In genomic region chr10:62735464-62736188, GRCh38 we compare ENCODE assay signal across 8 cellular contexts.
DNase-seq lines count a peak whose midpoint lies in the region; ATAC-seq, FAIRE-seq and TF ChIP-seq lines count a peak whose summit lies in the region.

No MANE protein-coding gene starts in this region.

- H2BK12ac ChIP-seq in H9 (ENCODE audit: insufficient read length, low read depth, low read length), result no peak overlapping the region

- no peak overlapping the region for H3T11ph ChIP-seq in H9 (ENCODE audit: low read length)

- H4K8ac ChIP-seq in H9 (replicated peaks; ENCODE audit: insufficient read length, low read depth, low read length), result no peak overlapping the region

- no peaks in the 10 kb centered on the region for H3K79me1 ChIP-seq in H9 (ENCODE audit: insufficient read depth, low read depth, low read length, poor library complexity, severe bottlenecking)

- H3K27ac ChIP-seq in H9 (ENCODE audit: insufficient read length, low read depth, low read length), result no peak overlapping the region
- H3K27ac ChIP-seq in caudate nucleus (ENCODE audit: low read depth, low read length), result no peak overlapping the region

- H2BK5ac ChIP-seq in H9 (ENCODE audit: insufficient read length, low read length), result no peak overlapping the region

- H3K9ac ChIP-seq in H9 (ENCODE audit: extremely low read depth, insufficient read length, low read length), result no peak overlapping the region

- H3K18ac ChIP-seq in H9 (ENCODE audit: insufficient read length, low read depth, low read length), result no peak overlapping the region

- H3K23me2 ChIP-seq in H9 (ENCODE audit: insufficient read length, low read depth, low read length, poor library complexity, severe bottlenecking), result no peaks in the 10 kb centered on the region

- no peaks in the 10 kb centered on the region for H3K27me3 ChIP-seq in H9 (ENCODE audit: insufficient read depth, low read length)

- H3K36me3 Mint-ChIP-seq in H9 (ENCODE audit: insufficient read depth in 1 of 3, low read depth in 3 of 3), result no peaks in the 10 kb centered on the region

- no peak overlapping the region for H2BK20ac ChIP-seq in H9 (ENCODE audit: low read depth, low read length, poor library complexity, severe bottlenecking)

- ATAC-seq in GM19372 (IDR thresholded peaks at IDR 0.05; ENCODE audit: low read depth, unreplicated experiment) (peak; percentile 50), HG03135 (IDR thresholded peaks at IDR 0.05; ENCODE audit: unreplicated experiment) (peak; percentile 67)

- no peak overlapping the region for H2BK120ac ChIP-seq in H9 (ENCODE audit: low read depth, low read length, poor library complexity, severe bottlenecking)

- H3K23ac ChIP-seq in H9 (ENCODE audit: insufficient read length, low read depth, low read length), result no peak overlapping the region

- no peak for TF ChIP-seq CTCF in H9 (conservative IDR thresholded peaks at IDR 0.05)

- H4K91ac ChIP-seq in H9 (ENCODE audit: insufficient read length, low read depth, low read length), result no peak overlapping the region

- no peak overlapping the region for H4K5ac ChIP-seq in H9 (ENCODE audit: insufficient read length, low read depth, low read length)

- no peaks in the 10 kb centered on the region for H3K9me3 Mint-ChIP-seq in H9

- no peaks in the 10 kb centered on the region; the same call in 1 of the 2 replicates for H3K27me3 Mint-ChIP-seq in H9 (ENCODE audit: low read depth)

- no peaks in the 10 kb centered on the region for H3K9me3 ChIP-seq in H9 (ENCODE audit: control insufficient read depth, low read depth, low read length)

- no peak overlapping the region for H3K14ac ChIP-seq in H9 (ENCODE audit: insufficient read depth, low read length)

- no peaks in the 10 kb centered on the region for H3K4me1 ChIP-seq in H9 (ENCODE audit: insufficient read depth, low read length)

- H4K20me1 ChIP-seq in H9 (ENCODE audit: control insufficient read depth, insufficient read depth, insufficient read length), result no peaks in the 10 kb centered on the region

- no peaks in the 10 kb centered on the region for H3K79me2 ChIP-seq in H9 (ENCODE audit: insufficient read depth, low read length)

- H2AFZ ChIP-seq in H9 (ENCODE audit: low read length), result no peak overlapping the region

- H3K4me1 Mint-ChIP-seq in H9, result no peaks in the 10 kb centered on the region

- WGBS in H9 (ENCODE audit: extremely low coverage, insufficient read length, low lambda C conversion rate), result no CpG with 5 or more reads among the region's 3 CpGs

- H3K4me3 Mint-ChIP-seq in H9, result no peak overlapping the region

- H2BK15ac ChIP-seq in H9 (ENCODE audit: low read depth, low read length), result no peak overlapping the region

- FAIRE-seq in frontal cortex (lab: Jason Lieb, UNC), result no peak

- no peak overlapping the region for H3K27ac Mint-ChIP-seq in H9

- no peak overlapping the region for H3K4ac ChIP-seq in H9 (ENCODE audit: low read depth, low read length)

- no peak overlapping the region for H3K4me2 ChIP-seq in H9 (ENCODE audit: insufficient read depth, insufficient read length, low read length)

- no peak overlapping the region for H2AK5ac ChIP-seq in H9 (ENCODE audit: insufficient read length, low read length)

- DNase-seq in CD1c-positive myeloid dendritic cell (ENCODE audit: extremely low spot score) (peak; percentile 72), amniotic epithelial cell (ENCODE audit: low read depth) (peak; percentile 55), H9 (no peak), DMS79 (lab: John Stamatoyannopoulos, UW) (no peak), frontal cortex (ENCODE audit: low spot score in 2 of 2) (no peak), caudate nucleus (lab: John Stamatoyannopoulos, UW) (no peak)

- H3K56ac ChIP-seq in H9 (ENCODE audit: insufficient read length, low read depth, low read length), result no peak overlapping the region

Comparison
In these comparisons a context has a peak if more than half of its experiments do, and no peak if none do; other contexts are left out.
1. DNase-seq: peak in CD1c-positive myeloid dendritic cell (single experiment) and amniotic epithelial cell (single experiment); none in H9 (single experiment), DMS79 (single experiment), frontal cortex (0 of 2) and caudate nucleus (0 of 61).